1 cellular context compared by ENCODE assay signal in genomic region chr3:191393146-191393545, GRCh38.
TF ChIP-seq lines count a peak whose summit lies in the region.

No MANE protein-coding gene starts in this region.

TF ChIP-seq in K562, 482 proteins besides CTCF, POLR2A, EP300 and RAD21 (continued from another document):
- no peak for TF ChIP-seq ZBTB49 (CRISPR knock-in tag; IDR thresholded peaks at IDR 0.05; ENCODE audit: borderline replicate concordance)
TF ChIP-seq in K562: peak in this region for 1.
